25 cellular contexts compared by ENCODE assay signal in genomic region chr19:50992666-50993035, GRCh38. TPM values are rescaled to one million over a fixed set of nuclear protein-coding genes. Genes with fewer than 3 reads are reported as not detected.
"Had no signal": no experiment of that assay in that cellular context is flagged by ENCODE, and none has a peak within 500 bp of the region (broad histone marks: within the 10 kb centered on the region; RNA-seq: fewer than 3 reads in every experiment).

No MANE protein-coding gene starts in this region.

- DNase-seq: activated B cell treated with CpG ODN at 0.5 μM for 24 hours; activated CD4-positive, alpha-beta memory T cell treated with anti-CD3 and anti-CD28 coated beads, Interleukin-2, amount 10 ng/mL, durations not matched to agents 7 days and 5 days; activated CD4-positive, alpha-beta T cell treated with anti-CD3 and anti-CD28 coated beads for 1 hour; activated CD4-positive, alpha-beta T cell treated with anti-CD3 and anti-CD28 coated beads, Interleukin-2, amount 10 ng/mL, durations not matched to agents 24 days and 14 days; activated naive CD4-positive, alpha-beta T cell treated with anti-CD3 and anti-CD28 coated beads, Interleukin-2, amount 50 U/mL, for 16 hours; activated naive CD8-positive, alpha-beta T cell treated with anti-CD3 and anti-CD28 coated beads, Interleukin-2, amount 10 ng/mL, durations not matched to agents 7 days and 5 days; activated T-cell treated with anti-CD3 and anti-CD28 coated beads for 4 hours; activated T-cell treated with anti-CD3 and anti-CD28 coated beads, Interleukin-2, amount 50 U/mL, for 48 hours; adrenal gland; anterior cingulate cortex; MM.1S; NCI-H1105; NCI-H1436 treated with DMSO at 0.1 percent for 48 hours; NCI-H187; NCI-H2081; NCI-H446; NCI-H524; T-cell; T-helper 2 cell; T1000 had no signal

- H3K9me3 ChIP-seq: adrenal gland had no signal

- H3K27ac ChIP-seq: adrenal gland, SK-N-MC had no signal

- H3K4me3 ChIP-seq: adrenal gland, SK-N-MC had no signal

- H3K36me3 ChIP-seq: adrenal gland had no signal

- H3K4me1 ChIP-seq: adrenal gland had no signal

- H3K27me3 ChIP-seq: adrenal gland had no signal

RNA-seq across cellular contexts. Expression of gene KLK8, which starts 8.8 kb away (rescaled TPM):
- total RNA-seq: activated B cell treated with CpG ODN at 0.5 μM for 24 hours; activated CD4-positive, alpha-beta memory T cell treated with anti-CD3 and anti-CD28 coated beads, Interleukin-2, amount 10 ng/mL, durations not matched to agents 7 days and 5 days; activated CD4-positive, alpha-beta T cell treated with anti-CD3 and anti-CD28 coated beads, Interleukin-2, amount 10 ng/mL, durations not matched to agents 24 days and 14 days; activated CD8-positive, alpha-beta memory T cell treated with anti-CD3 and anti-CD28 coated beads for 36 hours; activated naive CD8-positive, alpha-beta T cell treated with anti-CD3 and anti-CD28 coated beads, Interleukin-2, amount 10 ng/mL, durations not matched to agents 7 days and 5 days; activated T-helper 2 cell treated with anti-CD3 and anti-CD28 coated beads, Interferon-gamma antibody, Interleukin-2, Interleukin-4, amounts not matched to agents 10 μg/mL and 5 μg/mL and 100 μg/mL, durations not matched to agents 14 hours and 24 hours and 36 hours; adrenal gland; Right ventricle myocardium inferior; RPMI7951; T-cell had no signal

RNA-seq across cellular contexts. Expression of gene KLK7, which starts 8.9 kb away (rescaled TPM):
- total RNA-seq: activated B cell treated with CpG ODN at 0.5 μM for 24 hours; activated CD4-positive, alpha-beta memory T cell treated with anti-CD3 and anti-CD28 coated beads, Interleukin-2, amount 10 ng/mL, durations not matched to agents 7 days and 5 days; activated CD4-positive, alpha-beta T cell treated with anti-CD3 and anti-CD28 coated beads, Interleukin-2, amount 10 ng/mL, durations not matched to agents 24 days and 14 days; activated CD8-positive, alpha-beta memory T cell treated with anti-CD3 and anti-CD28 coated beads for 36 hours; activated naive CD8-positive, alpha-beta T cell treated with anti-CD3 and anti-CD28 coated beads, Interleukin-2, amount 10 ng/mL, durations not matched to agents 7 days and 5 days; activated T-helper 2 cell treated with anti-CD3 and anti-CD28 coated beads, Interferon-gamma antibody, Interleukin-2, Interleukin-4, amounts not matched to agents 10 μg/mL and 5 μg/mL and 100 μg/mL, durations not matched to agents 14 hours and 24 hours and 36 hours; adrenal gland; Right ventricle myocardium inferior; RPMI7951; T-cell had no signal

RNA-seq across cellular contexts. Expression of gene KLK6, which starts 23.3 kb away (rescaled TPM):
- total RNA-seq: activated B cell treated with CpG ODN at 0.5 μM for 24 hours; activated CD4-positive, alpha-beta memory T cell treated with anti-CD3 and anti-CD28 coated beads, Interleukin-2, amount 10 ng/mL, durations not matched to agents 7 days and 5 days; activated CD4-positive, alpha-beta T cell treated with anti-CD3 and anti-CD28 coated beads, Interleukin-2, amount 10 ng/mL, durations not matched to agents 24 days and 14 days; activated CD8-positive, alpha-beta memory T cell treated with anti-CD3 and anti-CD28 coated beads for 36 hours; activated naive CD8-positive, alpha-beta T cell treated with anti-CD3 and anti-CD28 coated beads, Interleukin-2, amount 10 ng/mL, durations not matched to agents 7 days and 5 days; activated T-helper 2 cell treated with anti-CD3 and anti-CD28 coated beads, Interferon-gamma antibody, Interleukin-2, Interleukin-4, amounts not matched to agents 10 μg/mL and 5 μg/mL and 100 μg/mL, durations not matched to agents 14 hours and 24 hours and 36 hours; adrenal gland; Right ventricle myocardium inferior; RPMI7951; T-cell had no signal
- polyA plus RNA-seq: adrenal gland had no signal

RNA-seq across cellular contexts. Expression of gene KLK10, which starts 26.9 kb away (rescaled TPM):
- total RNA-seq: activated B cell treated with CpG ODN at 0.5 μM for 24 hours; activated CD4-positive, alpha-beta memory T cell treated with anti-CD3 and anti-CD28 coated beads, Interleukin-2, amount 10 ng/mL, durations not matched to agents 7 days and 5 days; activated CD4-positive, alpha-beta T cell treated with anti-CD3 and anti-CD28 coated beads, Interleukin-2, amount 10 ng/mL, durations not matched to agents 24 days and 14 days; activated CD8-positive, alpha-beta memory T cell treated with anti-CD3 and anti-CD28 coated beads for 36 hours; activated naive CD8-positive, alpha-beta T cell treated with anti-CD3 and anti-CD28 coated beads, Interleukin-2, amount 10 ng/mL, durations not matched to agents 7 days and 5 days; activated T-helper 2 cell treated with anti-CD3 and anti-CD28 coated beads, Interferon-gamma antibody, Interleukin-2, Interleukin-4, amounts not matched to agents 10 μg/mL and 5 μg/mL and 100 μg/mL, durations not matched to agents 14 hours and 24 hours and 36 hours; Right ventricle myocardium inferior; RPMI7951; T-cell had no signal

RNA-seq across cellular contexts. Expression of gene KLK11, which starts 33.8 kb away (rescaled TPM):
- total RNA-seq: activated B cell treated with CpG ODN at 0.5 μM for 24 hours; activated CD4-positive, alpha-beta memory T cell treated with anti-CD3 and anti-CD28 coated beads, Interleukin-2, amount 10 ng/mL, durations not matched to agents 7 days and 5 days; activated CD4-positive, alpha-beta T cell treated with anti-CD3 and anti-CD28 coated beads, Interleukin-2, amount 10 ng/mL, durations not matched to agents 24 days and 14 days; activated CD8-positive, alpha-beta memory T cell treated with anti-CD3 and anti-CD28 coated beads for 36 hours; activated naive CD8-positive, alpha-beta T cell treated with anti-CD3 and anti-CD28 coated beads, Interleukin-2, amount 10 ng/mL, durations not matched to agents 7 days and 5 days; activated T-helper 2 cell treated with anti-CD3 and anti-CD28 coated beads, Interferon-gamma antibody, Interleukin-2, Interleukin-4, amounts not matched to agents 10 μg/mL and 5 μg/mL and 100 μg/mL, durations not matched to agents 14 hours and 24 hours and 36 hours; adrenal gland; Right ventricle myocardium inferior; RPMI7951; T-cell had no signal
